ENCODE assay signal across 1 cellular context in genomic region chr14:59208224-59208814, GRCh38.
TF ChIP-seq lines count a peak whose summit lies in the region.

No MANE protein-coding gene starts in this region.

TF ChIP-seq in GM12878, 131 proteins besides CTCF, POLR2A, EP300 and RAD21 (continued from another document and continues in another):
- TF ChIP-seq USF2 (IDR thresholded peaks at IDR 0.05; ENCODE audit: borderline replicate concordance, low read depth, low read length) (no peak), IRF4 (IDR thresholded peaks at IDR 0.05; ENCODE audit: low read depth, low read length) (peak; percentile 75), ZNF622 (IDR thresholded peaks at IDR 0.05) (no peak), RB1 (IDR thresholded peaks at IDR 0.05; ENCODE audit: borderline replicate concordance) (no peak), YY1 (IDR thresholded peaks at IDR 0.05; ENCODE audit: low read depth, low read length) (0 out of 2 replicates have a peak, but pooled peaks have one; percentile 14), RCOR1 (conservative IDR thresholded peaks at IDR 0.05; ENCODE audit: low read depth, low read length) (no peak), ZNF274 (IDR thresholded peaks at IDR 0.05; ENCODE audit: insufficient read depth, insufficient read length) (no peak), ZNF24 (IDR thresholded peaks at IDR 0.05) (no peak), SIN3A (IDR thresholded peaks at IDR 0.05; ENCODE audit: low read depth, low read length) (no peak), MYC (IDR thresholded peaks at IDR 0.05; ENCODE audit: insufficient read depth, insufficient read length, insufficient replicate concordance, low read length, severe bottlenecking) (no peak), IRF5 (IDR thresholded peaks at IDR 0.05; ENCODE audit: borderline replicate concordance) (no peak), PBX3 (IDR thresholded peaks at IDR 0.05; ENCODE audit: insufficient replicate concordance, low read depth, low read length) (no peak), FOXM1 (IDR thresholded peaks at IDR 0.05; ENCODE audit: low read depth, low read length) (no peak), TCF3 (IDR thresholded peaks at IDR 0.05; ENCODE audit: borderline replicate concordance, insufficient read depth, low read depth, low read length) (no peak), ZBED1 (IDR thresholded peaks at IDR 0.05; ENCODE audit: borderline replicate concordance) (no peak), BACH1 (IDR thresholded peaks at IDR 0.05; ENCODE audit: borderline replicate concordance) (no peak), ZZZ3 (IDR thresholded peaks at IDR 0.05; ENCODE audit: control insufficient read depth, insufficient read length, low read depth) (no peak), ZNF384 (IDR thresholded peaks at IDR 0.05; ENCODE audit: borderline replicate concordance, low read depth, low read length) (no peak), POU2F2 (IDR thresholded peaks at IDR 0.05; ENCODE audit: borderline replicate concordance, low read depth, low read length) (no peak; the same call in 2 of the 3 replicates), REST (IDR thresholded peaks at IDR 0.05; ENCODE audit: low read depth, low read length) (no peak), KDM1A (IDR thresholded peaks at IDR 0.05; ENCODE audit: borderline replicate concordance) (no peak), EGR1 (IDR thresholded peaks at IDR 0.05; ENCODE audit: borderline replicate concordance in 1 of 2, low read depth in 2 of 2, low read length in 2 of 2) (no peak), JUND (IDR thresholded peaks at IDR 0.05; ENCODE audit: low read depth, low read length) (no peak), NR2F1 (conservative IDR thresholded peaks at IDR 0.05) (no peak), RBBP5 (conservative IDR thresholded peaks at IDR 0.05) (no peak), TARDBP (IDR thresholded peaks at IDR 0.05; ENCODE audit: borderline replicate concordance) (no peak), BHLHE40 (IDR thresholded peaks at IDR 0.05; ENCODE audit: borderline replicate concordance in 1 of 2, low read depth in 2 of 2, low read length in 1 of 2) (peak in 1 of 2 experiments; percentile 23; a peak in 1 of 4 replicates), E4F1 (IDR thresholded peaks at IDR 0.05; ENCODE audit: borderline replicate concordance, partially characterized antibody) (no peak), CREM (IDR thresholded peaks at IDR 0.05; ENCODE audit: low read depth) (0 out of 2 replicates have a peak, but pooled peaks have one; percentile 12), RUNX3 (IDR thresholded peaks at IDR 0.05; ENCODE audit: low read length) (peak; percentile 29; the same call in 1 of the 2 replicates), ATF7 (IDR thresholded peaks at IDR 0.05; ENCODE audit: low read depth) (peak; percentile 35; the same call in 1 of the 2 replicates), DPF2 (IDR thresholded peaks at IDR 0.05) (peak; percentile 54), PAX5 (IDR thresholded peaks at IDR 0.05; ENCODE audit: borderline replicate concordance, low read depth, low read length) (no peak), KAT2A (conservative IDR thresholded peaks at IDR 0.05; ENCODE audit: control insufficient read depth, low read depth, low read length) (no peak), EED (IDR thresholded peaks at IDR 0.05; ENCODE audit: low read depth) (peak; percentile 76), LARP7 (IDR thresholded peaks at IDR 0.05) (no peak), PML (IDR thresholded peaks at IDR 0.05; ENCODE audit: low read length) (no peak), SIX5 (IDR thresholded peaks at IDR 0.05; ENCODE audit: low read depth, low read length, severe bottlenecking) (no peak), SREBF2 (IDR thresholded peaks at IDR 0.05; ENCODE audit: low read length) (no peak), ATF2 (IDR thresholded peaks at IDR 0.05; ENCODE audit: low read length) (no peak), SRF (IDR thresholded peaks at IDR 0.05; ENCODE audit: low read depth in 2 of 2, low read length in 2 of 2) (no peak), RFX5 (IDR thresholded peaks at IDR 0.05; ENCODE audit: low read depth, low read length) (no peak), HDAC6 (IDR thresholded peaks at IDR 0.05; ENCODE audit: unreplicated experiment) (no peak), WRNIP1 (IDR thresholded peaks at IDR 0.05; ENCODE audit: borderline replicate concordance, low read depth, low read length) (no peak), RAD51 (IDR thresholded peaks at IDR 0.05) (no peak), RELA (IDR thresholded peaks at IDR 0.05; ENCODE audit: borderline replicate concordance, partially characterized antibody) (no peak), MLLT1 (IDR thresholded peaks at IDR 0.05) (no peak), GATAD2B (conservative IDR thresholded peaks at IDR 0.05; ENCODE audit: low read depth) (peak; percentile 69; the same call in 1 of the 2 replicates), ZBTB11 (CRISPR knock-in tag; IDR thresholded peaks at IDR 0.05) (no peak), BMI1 (IDR thresholded peaks at IDR 0.05; ENCODE audit: borderline replicate concordance) (no peak), ZNF217 (IDR thresholded peaks at IDR 0.05) (no peak), ESRRA (IDR thresholded peaks at IDR 0.05; ENCODE audit: low read length) (no peak), SUPT20H (IDR thresholded peaks at IDR 0.05; ENCODE audit: borderline replicate concordance, control insufficient read depth, low read depth, low read length) (no peak), STAT1 (conservative IDR thresholded peaks at IDR 0.05) (no peak)
